ENCODE assay signal across 1 cellular context in the genomic region with DNA sequence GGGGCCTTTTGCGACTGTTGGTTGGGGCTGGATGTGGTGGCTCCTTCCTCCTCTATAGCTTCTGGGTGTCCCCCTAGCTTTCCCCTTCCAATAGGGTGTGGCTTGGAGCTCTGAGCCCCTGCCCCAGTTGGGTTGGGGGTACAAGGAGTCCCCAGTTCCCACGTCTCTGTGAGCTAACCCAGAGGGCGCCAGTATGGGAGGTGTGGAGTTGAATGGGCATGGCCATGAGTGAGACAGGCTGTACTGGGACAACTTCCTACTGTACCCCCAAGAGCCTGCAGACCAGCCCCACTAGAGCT.
TF ChIP-seq lines count a peak whose summit lies in the region.

No MANE protein-coding gene starts in this region.

TF ChIP-seq in H1, 55 proteins besides CTCF, POLR2A, EP300 and RAD21:
- TF ChIP-seq TEAD4 (IDR thresholded peaks at IDR 0.05; ENCODE audit: low read depth, low read length) (no peak), RNF2 (IDR thresholded peaks at IDR 0.05; ENCODE audit: borderline replicate concordance, low read depth, low read length, missing control alignments, poor library complexity, severe bottlenecking) (no peak), SIX5 (IDR thresholded peaks at IDR 0.05; ENCODE audit: low read depth, low read length) (no peak), FOSL1 (IDR thresholded peaks at IDR 0.05; ENCODE audit: insufficient read depth, low read depth, low read length) (no peak)
TF ChIP-seq in H1: peak in this region for 0.
